Comparison of ENCODE assay signal across 8 cellular contexts in genomic region chr12:85575115-85576096, GRCh38.
DNase-seq lines count a peak whose midpoint lies in the region; ATAC-seq, FAIRE-seq and TF ChIP-seq lines count a peak whose summit lies in the region.

No MANE protein-coding gene starts in this region.

- in situ Hi-C loops in T47D (cut with HindIII; ENCODE audit: low pct_unique_long_range_greater_than_20kb, low sequenced_read_pairs) = no loop called here

- intact Hi-C loops in kidney (cut with DNase I) = loop anchor here (10.0 kb wide), 1 partner anchor 289 kb away; no protein-coding TSS in a partner anchor
- intact Hi-C loops in tibial artery (cut with DNase I; ENCODE audit: low total_unique reads) = loop anchor here (2.0 kb wide), 1 partner anchor 293 kb away; no protein-coding TSS in a partner anchor

- H3K36me3 ChIP-seq in kidney (ENCODE audit: control insufficient read depth in 1 of 2, insufficient read depth in 2 of 2, low read length in 2 of 2) (no peaks in the 10 kb centered on the region), tibial artery (no peaks in the 10 kb centered on the region)

- no peak overlapping the region for H3K9ac ChIP-seq in kidney (ENCODE audit: low read length in 2 of 2)

- no peaks in the 10 kb centered on the region for H3K4me1 ChIP-seq in kidney (ENCODE audit: control insufficient read depth in 1 of 2, insufficient read depth in 1 of 2, low read depth in 1 of 2, low read length in 2 of 2)
- peaks cover 0 to 25% (median 0%) of the 10 kb centered on the region in 4 donors for H3K4me1 ChIP-seq in tibial artery

- FAIRE-seq in kidney (lab: Jason Lieb, UNC) = peak; percentile 61

- no peaks in the 10 kb centered on the region for H3K27me3 ChIP-seq in tibial artery

- TF ChIP-seq CTCF in kidney (IDR thresholded peaks at IDR 0.05; ENCODE audit: borderline replicate concordance, extremely low read depth, insufficient read depth) (peak; percentile 50), tibial artery (IDR thresholded peaks at IDR 0.05) (peak; percentile 60 to 62)

- H3K9me3 ChIP-seq in kidney (ENCODE audit: control insufficient read depth in 1 of 2, low read length in 2 of 2) (no peaks in the 10 kb centered on the region), tibial artery (no peaks in the 10 kb centered on the region)

- peak; percentile 99 for ATAC-seq in GM21529 (IDR thresholded peaks at IDR 0.05; ENCODE audit: unreplicated experiment)

- no peak overlapping the region for H3K27ac ChIP-seq in kidney (ENCODE audit: low read depth in 2 of 2, low read length in 2 of 2)
- no peak overlapping the region for H3K27ac ChIP-seq in tibial artery

- peak; percentile 22 for DNase-seq in activated CD4-positive, alpha-beta T cell treated with anti-CD3 and anti-CD28 coated beads for 48 hours
- DNase-seq in activated CD4-positive, alpha-beta T cell treated with anti-CD3 and anti-CD28 coated beads, Interleukin-2, amount 50 U/mL, for 1 hour = no peak
- DNase-seq in HK-2 (ENCODE audit: unreplicated experiment) = peak; percentile 42
- peak; percentile 12 for DNase-seq in NCI-H774 (lab: John Stamatoyannopoulos, UW)
- DNase-seq in T47D (ENCODE audit: low read depth in 1 of 2, low spot score in 1 of 2) = peak; percentile 48 to 79
- DNase-seq in kidney = no peak
- peak in 1 of 2 donors; percentile 39 for DNase-seq in tibial artery

- no peak overlapping the region for H3K4me3 ChIP-seq in kidney (ENCODE audit: low read length in 2 of 2)
- H3K4me3 ChIP-seq in tibial artery = no peak overlapping the region

Comparison
In these comparisons a context has a peak if more than half of its experiments do, and no peak if none do; other contexts are left out.
1. DNase-seq: peak in activated CD4-positive, alpha-beta T cell treated with anti-CD3 and anti-CD28 coated beads for 48 hours (single experiment), HK-2 (single experiment), NCI-H774 (single experiment) and T47D (2 of 2); none in activated CD4-positive, alpha-beta T cell treated with anti-CD3 and anti-CD28 coated beads, Interleukin-2, amount 50 U/mL, for 1 hour (single experiment) and kidney (single experiment).